20 cellular contexts compared by ENCODE assay signal in the genomic region with DNA sequence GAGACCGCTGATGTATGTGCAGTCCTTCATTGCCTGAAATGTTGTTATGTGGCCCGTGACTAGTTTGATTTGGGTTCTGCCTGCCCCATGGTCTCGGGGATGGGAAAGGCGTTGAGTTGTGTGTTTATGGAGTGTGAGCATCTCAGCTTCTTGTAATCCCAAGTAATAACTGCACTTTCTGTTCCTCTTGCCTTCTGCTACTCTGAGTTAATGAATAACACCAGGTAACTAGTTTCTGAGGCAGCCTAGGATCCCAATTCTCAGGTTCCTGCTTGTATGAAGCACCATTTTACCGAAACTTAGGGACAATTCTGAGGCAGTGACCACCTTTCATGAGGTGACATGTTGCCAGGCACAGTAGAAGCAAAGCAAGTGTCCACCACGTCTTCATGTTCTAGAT.
A peak's percentile ranks its signal among the peaks of the same experiment; 100 is the strongest.
DNase-seq lines count a peak whose midpoint lies in the region; ATAC-seq, FAIRE-seq and TF ChIP-seq lines count a peak whose summit lies in the region.
"Had no signal": no experiment of that assay in that cellular context is flagged by ENCODE, and none has a peak within 500 bp of the region (broad histone marks: within the 10 kb centered on the region; RNA-seq: fewer than 3 reads in every experiment).

No MANE protein-coding gene starts in this region.

- POLR2A ChIA-PET in GM12878 (lab: Charles Lee), result no interaction called here

- TF ChIP-seq CTCF in GM20000 (IDR thresholded peaks at IDR 0.05; ENCODE audit: extremely low read depth, missing control alignments), result no peak
- no peak for TF ChIP-seq CTCF in GM12878 (IDR thresholded peaks at IDR 0.05 in 2 of 3, conservative IDR thresholded peaks at IDR 0.05 in 1 of 3; ENCODE audit: control insufficient read depth in 2 of 3, extremely low read depth in 1 of 3, insufficient read depth in 1 of 3, low read depth in 3 of 3, low read length in 3 of 3)
- no peak for TF ChIP-seq CTCF in D721Med (IDR thresholded peaks at IDR 0.05; ENCODE audit: insufficient read depth, missing control alignments)

- FAIRE-seq in GM12878 (lab: Jason Lieb, UNC) (no peak), D721Med (lab: Jason Lieb, UNC) (no peak)

- in situ Hi-C loops in GM12878 (cut with MboI), result no loop called here

- H3K27ac ChIP-seq in GM12878 (ENCODE audit: control insufficient read depth, insufficient read depth), result no peak overlapping the region
- H3K27ac ChIP-seq: skin epidermis, vagina had no signal

- no peaks in the 10 kb centered on the region for H3K4me1 ChIP-seq in GM12878 (ENCODE audit: control insufficient read depth, insufficient read depth, low read length)
- H3K4me1 ChIP-seq: vagina had no signal

- no peaks in the 10 kb centered on the region for H4K20me1 ChIP-seq in GM12878 (ENCODE audit: control insufficient read depth, insufficient read depth)

- TF ChIP-seq RAD21 in GM12878 (IDR thresholded peaks at IDR 0.05; ENCODE audit: insufficient read depth, low read depth, low read length), result no peak

- RAD21 ChIA-PET in GM12878 (lab: Charles Lee; ENCODE audit: unreplicated experiment), result no interaction called here

- BruUV-seq in GM12878 (replicated peaks; lab: Mats Ljungman, UMichigan), result no TSS peak

- no peaks in the 10 kb centered on the region for H3K9me3 ChIP-seq in GM12878 (replicated peaks; ENCODE audit: control insufficient read depth, insufficient read depth, low read length)
- H3K9me3 ChIP-seq: vagina had no signal

- SMC1A ChIA-PET in GM12878 (lab: Charles Lee; ENCODE audit: uncharacterized antibody, unreplicated experiment), result interaction anchor here (0.5 to 2.1 kb wide), 3 partner anchors 9 to 41 kb away, joined by 3 to 11 read pairs (median 3); no protein-coding TSS in a partner anchor

- 10% methylated on average over 6 of the region's 6 CpGs for WGBS in GM12878 (ENCODE audit: insufficient coverage, insufficient replicate concordance, low lambda C conversion rate, missing lambda C conversion rate)

- CTCF ChIA-PET in GM12878 (lab: Yijun Ruan, JAX), result interaction anchor here (0.8 kb wide), 1 partner anchor 90 kb away, joined by 3 read pairs; no protein-coding TSS in a partner anchor

- peak in 1 of 2 experiments; percentile 71; a peak in 1 of 4 replicates for TF ChIP-seq EP300 in GM12878 (IDR thresholded peaks at IDR 0.05; ENCODE audit: borderline replicate concordance in 1 of 2, control insufficient read depth in 1 of 2, low read depth in 2 of 2, low read length in 2 of 2)

- H3K27me3 ChIP-seq in GM12878 (replicated peaks in 1 of 2; ENCODE audit: control insufficient read depth in 2 of 2, insufficient read depth in 2 of 2, low read length in 1 of 2), result 0 out of 4 replicates have a peak, but pooled peaks cover 0 to 2% of the 10 kb centered on the region in 2 experiments
- H3K27me3 ChIP-seq: vagina had no signal

- no peak for TF ChIP-seq POLR2A in GM12878 (IDR thresholded peaks at IDR 0.05; ENCODE audit: low read depth, low read length)

- no peaks in the 10 kb centered on the region for H3K79me2 ChIP-seq in GM12878 (ENCODE audit: control insufficient read depth, insufficient read depth, low read length)

- H3K4me2 ChIP-seq in GM12878 (ENCODE audit: control insufficient read depth, insufficient read depth), result no peak overlapping the region

- H2AFZ ChIP-seq in GM12878 (ENCODE audit: control insufficient read depth, low read depth, low read length), result no peak overlapping the region

- H3K36me3 ChIP-seq in GM12878 (ENCODE audit: control insufficient read depth in 2 of 2, insufficient read depth in 2 of 2, low read length in 1 of 2), result no peaks in the 10 kb centered on the region
- H3K36me3 ChIP-seq: vagina had no signal

- ATAC-seq in GM18861 (IDR thresholded peaks at IDR 0.05; ENCODE audit: unreplicated experiment), result peak; percentile 65
- peak; percentile 49 for ATAC-seq in HG02981 (IDR thresholded peaks at IDR 0.05; ENCODE audit: unreplicated experiment)
- peak; percentile 79 for ATAC-seq in GM12878
- no peak for ATAC-seq in HG03565 (IDR thresholded peaks at IDR 0.05; ENCODE audit: unreplicated experiment)

- no peak overlapping the region for H3K4me3 ChIP-seq in GM12878
- H3K4me3 ChIP-seq: skin epidermis, vagina had no signal

- H3K9ac ChIP-seq in GM12878 (ENCODE audit: control insufficient read depth, insufficient read depth, low read length), result no peak overlapping the region

- DNase-seq in GM20000 (ENCODE audit: low spot score) (peak; percentile 19), GM12878 (ENCODE audit: low read depth, low spot score) (no peak), D721Med (ENCODE audit: insufficient read length, low spot score) (no peak), NCI-H1930 (lab: John Stamatoyannopoulos, UW) (no peak)
- DNase-seq: activated CD4-positive, alpha-beta T cell treated with anti-CD3 and anti-CD28 coated beads, Interleukin-2, amount 10 ng/mL, durations not matched to agents 7 days and 5 days; activated gamma-delta T cell treated with Interleukin-2 at 50 U/mL for 16 hours; AML-193; amniotic stem cell; caudate nucleus; effector CD4-positive, alpha-beta T cell; GOT3; midbrain; NCI-H2029 treated with DMSO at 0.1 percent for 48 hours; nephron progenitor cell; SW 1271 had no signal

- intact Hi-C loops in GM12878 (cut with micrococcal nuclease; ENCODE audit: unreplicated experiment), result no loop called here

TF ChIP-seq in GM12878, 131 proteins besides CTCF, POLR2A, EP300 and RAD21 (continues in another document):
- TF ChIP-seq JUND (IDR thresholded peaks at IDR 0.05; ENCODE audit: low read depth, low read length) (no peak), SPI1 (IDR thresholded peaks at IDR 0.05; ENCODE audit: borderline replicate concordance, insufficient read depth, low read depth, low read length) (peak; percentile 71; the same call in 1 of the 2 replicates), CHD2 (IDR thresholded peaks at IDR 0.05; ENCODE audit: borderline replicate concordance, low read depth, low read length) (no peak), ELK1 (IDR thresholded peaks at IDR 0.05; ENCODE audit: low read depth, low read length) (no peak), SREBF1 (IDR thresholded peaks at IDR 0.05; ENCODE audit: low read length) (no peak), CBX3 (IDR thresholded peaks at IDR 0.05; ENCODE audit: borderline replicate concordance, low read depth) (no peak), SUPT20H (IDR thresholded peaks at IDR 0.05; ENCODE audit: borderline replicate concordance, control insufficient read depth, low read depth, low read length) (no peak), STAT1 (conservative IDR thresholded peaks at IDR 0.05) (no peak), BCL11A (IDR thresholded peaks at IDR 0.05; ENCODE audit: low read depth, low read length) (0 out of 2 replicates have a peak, but pooled peaks have one; percentile 24), MXI1 (IDR thresholded peaks at IDR 0.05; ENCODE audit: low read depth, low read length) (no peak), ZZZ3 (IDR thresholded peaks at IDR 0.05; ENCODE audit: control insufficient read depth, insufficient read length, low read depth) (no peak), NRF1 (conservative IDR thresholded peaks at IDR 0.05; ENCODE audit: low read depth, low read length) (no peak), TARDBP (IDR thresholded peaks at IDR 0.05; ENCODE audit: borderline replicate concordance) (no peak), E2F8 (IDR thresholded peaks at IDR 0.05; ENCODE audit: low read depth, partially characterized antibody) (no peak), ZNF207 (IDR thresholded peaks at IDR 0.05; ENCODE audit: borderline replicate concordance) (no peak), CBX5 (IDR thresholded peaks at IDR 0.05; ENCODE audit: low read depth) (no peak), NFIC (IDR thresholded peaks at IDR 0.05; ENCODE audit: low read depth, low read length) (no peak), RCOR1 (conservative IDR thresholded peaks at IDR 0.05; ENCODE audit: low read depth, low read length) (no peak), SMAD5 (IDR thresholded peaks at IDR 0.05; ENCODE audit: low read depth) (no peak)
- TF ChIP-seq, protein P1, sequence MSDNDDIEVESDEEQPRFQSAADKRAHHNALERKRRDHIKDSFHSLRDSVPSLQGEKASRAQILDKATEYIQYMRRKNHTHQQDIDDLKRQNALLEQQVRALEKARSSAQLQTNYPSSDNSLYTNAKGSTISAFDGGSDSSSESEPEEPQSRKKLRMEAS (IDR thresholded peaks at IDR 0.05; ENCODE audit: low read depth, low read length), result no peak
